ENCODE assay signal across 3 cellular contexts in genomic region chr9:15364962-15365553, GRCh38.
TF ChIP-seq lines count a peak whose summit lies in the region.

No MANE protein-coding gene starts in this region.

TF ChIP-seq in IMR-90, 13 proteins besides CTCF, POLR2A, EP300 and RAD21:
- peak; percentile 28; the same call in 1 of the 2 replicates for TF ChIP-seq MAFK (IDR thresholded peaks at IDR 0.05; ENCODE audit: low read depth, low read length)
TF ChIP-seq in IMR-90: peak in this region for 1; not testable (repeated sequence) for 12.

TF ChIP-seq in K562, 482 proteins besides CTCF, POLR2A, EP300 and RAD21:
- TF ChIP-seq C11orf30 (IDR thresholded peaks at IDR 0.05; ENCODE audit: low read depth) (0 out of 2 replicates have a peak, but pooled peaks have one; percentile 16), ZNF316 (IDR thresholded peaks at IDR 0.05) (peak; percentile 25; the same call in 1 of the 2 replicates), NFYB (IDR thresholded peaks at IDR 0.05; ENCODE audit: extremely low read depth, insufficient read length) (peak; percentile 71), MAFG (tag; conservative IDR thresholded peaks at IDR 0.05) (peak; percentile 19; the same call in 1 of the 2 replicates)

TF ChIP-seq in HepG2, 621 proteins besides CTCF, POLR2A, EP300 and RAD21:
- 0 out of 2 replicates have a peak, but pooled peaks have one; percentile 5 for TF ChIP-seq CEBPB (IDR thresholded peaks at IDR 0.05; ENCODE audit: borderline replicate concordance, low read depth, low read length)
- peak; percentile 34; the same call in 1 of the 2 replicates for TF ChIP-seq NFYC (CRISPR knock-in tag; IDR thresholded peaks at IDR 0.05)
- peak; percentile 65 for TF ChIP-seq MAFF (IDR thresholded peaks at IDR 0.05; ENCODE audit: low read depth, low read length)
- TF ChIP-seq NFYB (CRISPR knock-in tag; IDR thresholded peaks at IDR 0.05) = peak; percentile 65
- peak; percentile 50 to 70; a peak in 3 of 4 replicates for TF ChIP-seq MAFK (conservative IDR thresholded peaks at IDR 0.05 in 1 of 2, IDR thresholded peaks at IDR 0.05 in 1 of 2; ENCODE audit: low read length in 2 of 2)
